In genomic region chr19:45505996-45506245, GRCh38 we compare ENCODE assay signal across 8 cellular contexts. TPM values are rescaled to one million over a fixed set of nuclear protein-coding genes. Genes with fewer than 3 reads are reported as not detected.
DNase-seq lines count a peak whose midpoint lies in the region; ATAC-seq and TF ChIP-seq lines count a peak whose summit lies in the region.

No MANE protein-coding gene starts in this region.

- H3K4me1 Mint-ChIP-seq in natural killer cell, result peaks cover 23 to 40% of the 10 kb centered on the region in 2 donors

- DNase-seq in BE2C, result no peak
- no peak for DNase-seq in MG63
- DNase-seq in dorsolateral prefrontal cortex, result no peak
- no peak for DNase-seq in natural killer cell
- no peak for DNase-seq in NCI-H2081 treated with DMSO at 0.1 percent for 48 hours (lab: John Stamatoyannopoulos, UW)
- DNase-seq in NCI-H345 (lab: John Stamatoyannopoulos, UW), result no peak
- DNase-seq in effector CD4-positive, alpha-beta T cell, result no peak
- no peak for DNase-seq in DMS53 (lab: John Stamatoyannopoulos, UW)

- no peaks in the 10 kb centered on the region for H3K9me3 ChIP-seq in BE2C
- H3K9me3 ChIP-seq in MG63, result no peaks in the 10 kb centered on the region

- H3K4me3 ChIP-seq in BE2C (ENCODE audit: low read depth, low read length), result peak overlapping the region; percentile 94
- H3K4me3 ChIP-seq in MG63, result peak overlapping the region; percentile 71
- peak overlapping the region in 51 of 59 donors; percentile 65 to 99 (median 96) for H3K4me3 ChIP-seq in dorsolateral prefrontal cortex

- H3K27me3 ChIP-seq in BE2C, result no peaks in the 10 kb centered on the region
- H3K27me3 ChIP-seq in MG63, result no peaks in the 10 kb centered on the region
- H3K27me3 ChIP-seq in dorsolateral prefrontal cortex, result no peaks in the 10 kb centered on the region

- TF ChIP-seq CTCF in BE2C (IDR thresholded peaks at IDR 0.05; ENCODE audit: low read depth, low read length), result no peak
- no peak for TF ChIP-seq CTCF in dorsolateral prefrontal cortex (IDR thresholded peaks at IDR 0.05 in 54 of 56, conservative IDR thresholded peaks at IDR 0.05 in 2 of 56; ENCODE audit: low read depth in 1 of 56, partially characterized antibody in 56 of 56)
- no peak for TF ChIP-seq CTCF in natural killer cell (IDR thresholded peaks at IDR 0.05)

- no peaks in the 10 kb centered on the region for H3K27me3 Mint-ChIP-seq in natural killer cell (ENCODE audit: low read depth in 2 of 2)

- H3K36me3 ChIP-seq in BE2C, result no peaks in the 10 kb centered on the region; the same call in 1 of the 2 replicates
- H3K36me3 ChIP-seq in MG63, result peaks cover 20% of the 10 kb centered on the region

- no peak for ATAC-seq in natural killer cell

- peak overlapping the region; percentile 78 for H3K4me3 Mint-ChIP-seq in natural killer cell

- peaks cover 3% of the 10 kb centered on the region; the same call in 1 of the 2 replicates for H3K4me1 ChIP-seq in BE2C

- peak overlapping the region in 48 of 59 donors; percentile 4 to 93 (median 84) for H3K27ac ChIP-seq in dorsolateral prefrontal cortex

- H3K27ac Mint-ChIP-seq in natural killer cell, result peak overlapping the region; percentile 81 to 97

- H3K9me3 Mint-ChIP-seq in natural killer cell, result no peaks in the 10 kb centered on the region

- intact Hi-C loops in dorsolateral prefrontal cortex (cut with DNase I) (loop anchor here in 1 of 2 donors (5.0 kb wide), 1 partner anchor 136 kb away; no protein-coding TSS in a partner anchor), natural killer cell (cut with micrococcal nuclease) (loop anchor here (1.0 kb wide), 1 partner anchor 9 kb away; the partner anchor contains the start of gene RTN2)

- H3K36me3 Mint-ChIP-seq in natural killer cell, result no peaks in the 10 kb centered on the region

RNA-seq across cellular contexts. Expression of gene VASP, which starts 1.4 kb away (rescaled TPM):
- polyA plus RNA-seq in BE2C (2012; ENCODE audit: insufficient read depth, insufficient read length, low read depth), result 177 TPM
- 129 and 196 TPM in 2 replicates for total RNA-seq in MG63 (2014; rRNA removed; shearing (Covaris generic); ENCODE audit: low replicate concordance)
- 10 to 100 TPM in 118 of 120 experiments, 1 to 10 TPM in 2; 7.0 to 36.7 (median 18.3) TPM for total RNA-seq in dorsolateral prefrontal cortex
- 100 to 1,000 TPM; 192 to 244 (median 237) TPM for total RNA-seq in natural killer cell

RNA-seq across cellular contexts. Expression of gene PPM1N, which starts 7.7 kb away (rescaled TPM):
- 2.2 TPM for polyA plus RNA-seq in BE2C (2012; ENCODE audit: insufficient read depth, insufficient read length, low read depth)
- 6.6 TPM in 1 of 2 replicates, not detected in the other for total RNA-seq in MG63 (2014; rRNA removed; shearing (Covaris generic); ENCODE audit: low replicate concordance)
- total RNA-seq in dorsolateral prefrontal cortex (1 to 10 TPM in 108 of 120 experiments, under 1 TPM in 12; 0.59 to 4.9 (median 1.9) TPM), natural killer cell (1 to 10 TPM; 5.1 to 8.3 (median 6.8) TPM)

RNA-seq across cellular contexts. Expression of gene RTN2, which starts 9.1 kb away (rescaled TPM):
- 79.0 TPM for polyA plus RNA-seq in BE2C (2012; ENCODE audit: insufficient read depth, insufficient read length, low read depth)
- 4.9 and 6.1 TPM in 2 replicates for total RNA-seq in MG63 (2014; rRNA removed; shearing (Covaris generic); ENCODE audit: low replicate concordance)
- total RNA-seq in dorsolateral prefrontal cortex, result 100 to 1,000 TPM in 2 of 120 experiments, 10 to 100 TPM in 118; 18.9 to 124 (median 63.4) TPM
- total RNA-seq in natural killer cell, result 1 to 10 TPM; 1.9 to 5.5 (median 3.0) TPM

RNA-seq across cellular contexts. Expression of gene FOSB, which starts 38.1 kb away (rescaled TPM):
- 1.1 TPM for polyA plus RNA-seq in BE2C (2012; ENCODE audit: insufficient read depth, insufficient read length, low read depth)
- total RNA-seq in MG63 (2014; rRNA removed; shearing (Covaris generic); ENCODE audit: low replicate concordance), result 0.33 TPM in 1 of 2 replicates, not detected in the other
- total RNA-seq in dorsolateral prefrontal cortex, result 100 to 1,000 TPM in 2 of 120 experiments, 10 to 100 TPM in 32, 1 to 10 TPM in 86; 2.6 to 168 (median 7.7) TPM
- total RNA-seq in natural killer cell, result 1,000 to 10,000 TPM in 2 of 3 donors, 100 to 1,000 TPM in 1; 784 to 1,837 (median 1,121) TPM
